ENCODE assay signal across 17 cellular contexts in the genomic region with DNA sequence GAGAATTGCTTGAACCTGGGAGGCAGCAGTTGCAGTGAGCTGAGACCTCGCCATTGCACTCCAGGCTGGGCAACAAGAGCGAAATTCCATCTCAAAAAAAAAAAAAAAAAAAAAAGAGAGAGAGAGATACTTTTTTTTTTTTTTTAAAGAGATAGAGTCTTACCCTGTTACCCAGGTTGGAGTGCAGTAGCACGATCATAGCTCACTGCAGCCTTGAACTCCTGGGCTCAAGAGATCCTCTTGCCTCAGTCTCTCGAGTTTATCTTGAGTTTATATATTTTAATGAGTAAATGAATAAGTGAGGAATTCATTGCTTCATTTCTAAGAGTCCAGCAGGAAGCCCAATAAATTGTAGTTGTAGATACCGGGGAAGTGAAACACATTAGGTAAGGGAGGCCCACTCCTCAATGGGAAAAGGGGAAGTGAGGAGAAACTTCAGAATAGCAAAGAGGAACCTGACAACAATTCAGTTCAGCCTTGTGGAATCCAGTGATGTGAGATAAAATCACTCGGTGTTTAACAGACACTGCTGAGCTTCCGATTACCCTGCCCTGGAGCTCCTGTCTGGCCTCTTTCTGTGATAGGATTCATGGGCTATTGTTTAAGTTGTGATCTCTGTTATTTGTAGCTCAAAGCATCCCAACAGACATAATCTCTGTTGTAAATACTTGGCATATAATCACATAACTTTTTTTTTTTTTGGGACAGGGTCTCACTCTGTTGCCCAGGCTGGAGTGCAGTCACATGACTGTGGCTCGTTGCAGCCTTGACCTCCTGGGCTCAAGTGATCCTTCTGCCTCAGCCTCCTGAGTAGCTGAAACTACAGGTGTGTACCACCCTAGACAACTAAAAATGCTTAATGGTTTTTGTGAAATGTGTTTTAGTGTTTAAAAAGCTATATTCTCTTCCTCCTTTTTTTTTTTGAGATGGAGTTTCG. TPM values are rescaled to one million over a fixed set of nuclear protein-coding genes. Genes with fewer than 3 reads are reported as not detected.
DNase-seq lines count a peak whose midpoint lies in the region; ATAC-seq and TF ChIP-seq lines count a peak whose summit lies in the region.
"Had no signal": no experiment of that assay in that cellular context is flagged by ENCODE, and none has a peak within 500 bp of the region (broad histone marks: within the 10 kb centered on the region; RNA-seq: fewer than 3 reads in every experiment).

No MANE protein-coding gene starts in this region.

- no peaks in the 10 kb centered on the region for H3K36me3 ChIP-seq in lung (ENCODE audit: control insufficient read depth in 2 of 2, insufficient read depth in 2 of 2, low read length in 2 of 2)
- H3K36me3 ChIP-seq in adrenal gland (replicated peaks in 1 of 2) = no peaks in the 10 kb centered on the region
- H3K36me3 ChIP-seq: vagina had no signal

- no peak for TF ChIP-seq POLR2A in adrenal gland (IDR thresholded peaks at IDR 0.05)

- intact Hi-C loops in adrenal gland (cut with DNase I) = no loop called here

- peaks cover 0 to 4% of the 10 kb centered on the region in 2 donors for H3K9me3 ChIP-seq in lung (ENCODE audit: control insufficient read depth in 2 of 2, insufficient read depth in 1 of 2, low read length in 1 of 2)
- no peaks in the 10 kb centered on the region for H3K9me3 ChIP-seq in adrenal gland (replicated peaks in 1 of 3)
- H3K9me3 ChIP-seq: vagina had no signal

- H3K27me3 ChIP-seq in lung (ENCODE audit: control insufficient read depth, insufficient read depth) (no peaks in the 10 kb centered on the region), adrenal gland (peaks cover 10% of the 10 kb centered on the region)
- H3K27me3 ChIP-seq: vagina had no signal

- 26 to 42% methylated on average over 8 to 9 of the region's 9 CpGs for WGBS in lung, 2 donors
- WGBS in adrenal gland, 4 donors = 50 to 60% (median 58%) methylated on average over 8 to 9 of the region's 9 CpGs

- H3K4me1 ChIP-seq in lung (ENCODE audit: control insufficient read depth in 2 of 2, insufficient read depth in 2 of 2, low read length in 2 of 2) (no peaks in the 10 kb centered on the region), adrenal gland (replicated peaks in 1 of 2) (no peaks in the 10 kb centered on the region)
- H3K4me1 ChIP-seq: vagina had no signal

- no peak for TF ChIP-seq CTCF in lung (IDR thresholded peaks at IDR 0.05; ENCODE audit: control extremely low read depth, extremely low read depth)
- TF ChIP-seq CTCF in adrenal gland (IDR thresholded peaks at IDR 0.05) = no peak

- H3K27ac ChIP-seq in lung (ENCODE audit: low read depth in 1 of 2, low read length in 1 of 2) (no peak overlapping the region), adrenal gland (no peak overlapping the region)
- H3K27ac ChIP-seq: SK-N-MC, vagina had no signal

- H3K4me3 ChIP-seq in lung = no peak overlapping the region
- no peak overlapping the region for H3K4me3 ChIP-seq in adrenal gland
- H3K4me3 ChIP-seq: SK-N-MC, vagina had no signal

- DNase-seq in CMK (ENCODE audit: low read depth) (peak; percentile 55), SIG-M5 treated with dmso at 0.1 percent for 504 hours (lab: John Stamatoyannopoulos, UW; ENCODE audit: unreplicated experiment) (peak; percentile 95), lung (ENCODE audit: low spot score) (no peak), adrenal gland (no peak), NCI-H1930 (lab: John Stamatoyannopoulos, UW) (no peak), glomerular visceral epithelial cell (ENCODE audit: extremely low spot score) (no peak)
- no peak for DNase-seq in activated CD4-positive, CD25-positive, alpha-beta regulatory T cell treated with anti-CD3 and anti-CD28 coated beads, Interleukin-2, amount 50 U/mL, for 72 hours
- DNase-seq: activated CD4-positive, alpha-beta T cell treated with anti-CD3 and anti-CD28 coated beads, Interleukin-2, amount 10 ng/mL, durations not matched to agents 24 days and 14 days; immature natural killer cell; NCI-H187 treated with DMSO at 0.1 percent for 48 hours; NCI-H774; stimulated activated CD4-positive, alpha-beta T cell treated with anti-CD3 and anti-CD28 coated beads, Interleukin-4, amount 100 ng/mL, for 24 hours; stimulated activated naive CD4-positive, alpha-beta T cell had no signal

- ATAC-seq in HG02885 (IDR thresholded peaks at IDR 0.05; ENCODE audit: poor library complexity, unreplicated experiment) = peak; percentile 44
- ATAC-seq in lung (ENCODE audit: insufficient read depth, low FRiP score) = peak; percentile 19

RNA-seq across cellular contexts. Expression of a gene that starts 15.8 kb away (rescaled TPM):
- total RNA-seq in lung (10 to 100 TPM; 11.0 to 56.2 TPM), adrenal gland (10 to 100 TPM in 7 of 8 donors, 1 to 10 TPM in 1; 5.6 to 35.4 (median 21.8) TPM)
- polyA plus RNA-seq in lung (10 to 100 TPM in 1 of 2 donors, 1 to 10 TPM in 1; 9.2 to 84.0 TPM), adrenal gland (10 to 100 TPM in 1 of 3 donors, 1 to 10 TPM in 2; 4.8 to 12.5 (median 5.1) TPM)

RNA-seq across cellular contexts. Expression of a gene that starts 27.1 kb away (rescaled TPM):
- total RNA-seq in lung = not detected
- polyA plus RNA-seq in lung = not detected
- total RNA-seq in adrenal gland = not detected
- not detected for polyA plus RNA-seq in adrenal gland
- total RNA-seq: activated CD4-positive, alpha-beta T cell treated with anti-CD3 and anti-CD28 coated beads, Interleukin-2, amount 10 ng/mL, durations not matched to agents 24 days and 14 days; astrocyte; vagina had no signal
- polyA plus RNA-seq: immature natural killer cell had no signal

RNA-seq across cellular contexts. Expression of a gene that starts 30.1 kb away (rescaled TPM):
- total RNA-seq in lung (under 1 TPM in 1 of 2 donors, not detected in 1; 0.09 TPM), adrenal gland (under 1 TPM in 2 of 8 donors, not detected in 6; 0.04 to 0.24 TPM)
- polyA plus RNA-seq in lung (under 1 TPM; 0.02 to 0.03 TPM), adrenal gland (under 1 TPM in 2 of 3 donors, not detected in 1; 0.03 to 0.08 TPM)
- total RNA-seq: astrocyte, vagina had no signal
- polyA plus RNA-seq: immature natural killer cell had no signal

RNA-seq across cellular contexts. Expression of a gene that starts 41.4 kb away (rescaled TPM):
- total RNA-seq in lung (10 to 100 TPM; 24.1 to 77.8 TPM), adrenal gland (10 to 100 TPM; 12.5 to 54.4 (median 23.7) TPM)
- polyA plus RNA-seq in lung (100 to 1,000 TPM in 1 of 2 donors, 10 to 100 TPM in 1; 62.3 to 119 TPM), adrenal gland (10 to 100 TPM in 2 of 3 donors, 1 to 10 TPM in 1; 3.2 to 31.7 (median 30.7) TPM)

Comparison
In these comparisons a context has a peak if more than half of its experiments do, and no peak if none do; other contexts are left out.
1. DNase-seq: peak in CMK (single experiment) and SIG-M5 treated with dmso at 0.1 percent for 504 hours (single experiment); none in lung (single experiment), activated CD4-positive, CD25-positive, alpha-beta regulatory T cell treated with anti-CD3 and anti-CD28 coated beads, Interleukin-2, amount 50 U/mL, for 72 hours (single experiment), adrenal gland (0 of 7), NCI-H1930 (0 of 2) and glomerular visceral epithelial cell (single experiment).